Comparison of ENCODE assay signal across 9 cellular contexts in the genomic region with DNA sequence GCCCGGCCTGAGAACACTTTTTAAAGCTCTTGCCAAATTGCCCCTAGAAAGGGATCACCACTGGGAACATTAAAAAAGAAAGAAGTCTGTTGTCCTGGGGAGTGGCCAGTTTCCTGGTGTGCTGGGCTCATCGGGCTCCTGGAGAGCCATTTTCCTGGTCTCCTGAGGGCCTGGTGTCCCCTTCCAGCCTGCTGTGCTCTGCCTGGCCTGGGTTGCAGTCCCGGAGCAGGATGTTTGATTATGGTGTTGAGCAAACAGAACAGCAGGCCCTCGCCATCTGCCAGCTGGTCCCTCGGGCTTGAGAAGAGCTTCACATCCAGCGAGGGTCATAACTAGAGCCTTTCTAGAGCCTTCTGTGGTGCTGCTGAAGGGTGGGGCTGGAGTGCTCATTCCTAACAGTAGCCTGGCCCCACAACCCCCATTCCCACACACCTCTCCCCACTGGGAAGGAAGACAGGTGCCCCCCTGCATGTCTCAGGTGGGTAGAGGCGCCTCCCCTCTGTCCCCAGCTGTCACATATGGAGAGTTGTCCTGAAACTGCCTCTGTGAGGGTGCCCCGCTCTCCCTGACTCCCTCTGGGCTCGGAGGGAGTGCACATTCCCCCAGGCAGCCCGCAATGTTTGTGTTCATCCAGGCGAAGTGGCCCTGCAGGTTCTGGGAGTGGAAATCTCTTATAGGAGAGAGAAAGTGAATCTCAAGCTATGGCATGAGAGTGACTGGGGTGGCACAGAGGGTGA.
DNase-seq lines count a peak whose midpoint lies in the region; ATAC-seq and TF ChIP-seq lines count a peak whose summit lies in the region.
"Had no signal": no experiment of that assay in that cellular context is flagged by ENCODE, and none has a peak within 500 bp of the region (broad histone marks: within the 10 kb centered on the region; RNA-seq: fewer than 3 reads in every experiment).

No MANE protein-coding gene starts in this region.

- H2AFZ ChIP-seq in mammary epithelial cell (ENCODE audit: low read depth, low read length), result no peak overlapping the region

- H3K36me3 ChIP-seq in breast epithelium, result no peaks in the 10 kb centered on the region
- no peaks in the 10 kb centered on the region for H3K36me3 ChIP-seq in mammary epithelial cell (ENCODE audit: insufficient read depth, low read length)

- intact Hi-C loops in breast epithelium (cut with DNase I; ENCODE audit: low total_unique reads) (loop anchor here (5.0 kb wide), 1 partner anchor 36 kb away; no protein-coding TSS in a partner anchor), mammary epithelial cell (cut with micrococcal nuclease) (no loop called here), left colon (cut with DNase I, micrococcal nuclease) (no loop called here)

- no peaks in the 10 kb centered on the region for H4K20me1 ChIP-seq in mammary epithelial cell (ENCODE audit: insufficient read depth, low read length)

- ATAC-seq in left colon (peak; percentile 84), GM18907 (IDR thresholded peaks at IDR 0.05; ENCODE audit: unreplicated experiment) (no peak)

- 73% methylated on average over 5 of the region's 11 CpGs for WGBS in mammary epithelial cell (ENCODE audit: low coverage, missing lambda C conversion rate)

- no peaks in the 10 kb centered on the region for H3K27me3 ChIP-seq in breast epithelium
- H3K27me3 ChIP-seq in mammary epithelial cell (ENCODE audit: insufficient read depth, low read length), result no peaks in the 10 kb centered on the region

- H3K4me1 ChIP-seq in breast epithelium, result peaks cover 0 to 11% of the 10 kb centered on the region in 2 donors
- peaks cover 10% of the 10 kb centered on the region for H3K4me1 ChIP-seq in mammary epithelial cell (ENCODE audit: insufficient read depth, low read length)

- H3K79me2 ChIP-seq in mammary epithelial cell (ENCODE audit: insufficient read depth, low read length), result peaks cover 8% of the 10 kb centered on the region

- H3K4me2 ChIP-seq in mammary epithelial cell (ENCODE audit: insufficient read depth, low read depth, low read length), result no peak overlapping the region

- H3K9me3 ChIP-seq in breast epithelium (no peaks in the 10 kb centered on the region), mammary epithelial cell (replicated peaks; ENCODE audit: insufficient read depth, low read length) (no peaks in the 10 kb centered on the region)

- BruUV-seq in mammary epithelial cell (replicated peaks; lab: Mats Ljungman, UMichigan), result no TSS peak

- H3K4me3 ChIP-seq in breast epithelium, result no peak overlapping the region
- H3K4me3 ChIP-seq in mammary epithelial cell (replicated peaks in 1 of 3; ENCODE audit: insufficient read depth in 1 of 3, low read depth in 2 of 3, low read length in 3 of 3), result no peak overlapping the region

- DNase-seq in breast epithelium (ENCODE audit: low spot score in 2 of 2), result peak; percentile 46 to 77
- DNase-seq in mammary epithelial cell, result no peak
- DNase-seq in NCI-H774 (lab: John Stamatoyannopoulos, UW), result peak; percentile 90
- peak; percentile 65 to 72 for DNase-seq in left colon
- no peak for DNase-seq in erythroblast (lab: John Stamatoyannopoulos, UW)
- DNase-seq in medulla oblongata (ENCODE audit: extremely low spot score), result no peak
- no peak for DNase-seq in HUDEP-2 (lab: John Stamatoyannopoulos, UW; ENCODE audit: unreplicated experiment in 76 of 76)
- DNase-seq: stimulated activated CD4-positive, alpha-beta T cell treated with anti-CD3 and anti-CD28 coated beads, Interleukin-4, amount 100 ng/mL, for 1 hour had no signal

- peak overlapping the region; percentile 86 to 89 for H3K27ac ChIP-seq in breast epithelium
- H3K27ac ChIP-seq in mammary epithelial cell (ENCODE audit: insufficient read depth, low read depth, low read length), result no peak overlapping the region

- CTCF ChIA-PET in mammary epithelial cell (lab: Charles Lee; ENCODE audit: low non-redundant PET), result no interaction called here

- dilution Hi-C loops in mammary epithelial cell (cut with HindIII; ENCODE audit: low sequenced_read_pairs), result loop anchor here (5.0 kb wide), 1 partner anchor 89 kb away; no protein-coding TSS in a partner anchor

- no peak for TF ChIP-seq POLR2A in breast epithelium (IDR thresholded peaks at IDR 0.05)
- TF ChIP-seq POLR2A in erythroblast (IDR thresholded peaks at IDR 0.05; ENCODE audit: low read length), result no peak

- in situ Hi-C loops in mammary epithelial cell (cut with MboI; ENCODE audit: low sequenced_read_pairs in 2 of 2), result no loop called here

- no peak for TF ChIP-seq CTCF in breast epithelium (IDR thresholded peaks at IDR 0.05)
- TF ChIP-seq CTCF in mammary epithelial cell (conservative IDR thresholded peaks at IDR 0.05 in 1 of 2, IDR thresholded peaks at IDR 0.05 in 1 of 2; ENCODE audit: extremely low read depth in 1 of 2, insufficient read depth in 1 of 2, low read depth in 1 of 2, low read length in 2 of 2), result no peak

- no peak overlapping the region for H3K9ac ChIP-seq in mammary epithelial cell (ENCODE audit: insufficient read depth, low read length)

Comparison
In these comparisons a context has a peak if more than half of its experiments do, and no peak if none do; other contexts are left out.
1. DNase-seq: peak in breast epithelium (2 of 2), NCI-H774 (single experiment) and left colon (2 of 2); none in mammary epithelial cell (single experiment), erythroblast (0 of 2), medulla oblongata (single experiment) and HUDEP-2 (0 of 76).